Comparison of ENCODE assay signal across 27 cellular contexts in the genomic region with DNA sequence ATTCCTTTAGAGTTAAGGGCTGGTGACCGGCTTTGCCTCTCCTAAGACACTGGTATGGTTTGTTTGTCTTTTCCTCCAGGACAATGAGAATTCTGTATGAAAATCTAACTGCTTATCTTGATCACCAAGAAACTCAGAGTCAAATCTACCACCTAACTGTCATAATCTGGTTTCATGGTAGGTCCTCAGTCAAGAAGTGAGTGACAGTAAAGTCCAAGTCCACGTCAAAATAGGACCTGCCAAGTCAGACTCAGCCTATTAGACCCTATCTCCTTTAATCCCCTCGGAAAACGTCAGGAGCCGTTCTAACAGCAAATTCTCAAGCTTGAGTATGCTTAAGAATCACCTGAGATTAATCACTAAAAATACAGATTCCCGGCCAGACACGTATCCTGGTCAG. TPM values are rescaled to one million over a fixed set of nuclear protein-coding genes. Genes with fewer than 3 reads are reported as not detected.
"Had no signal": no experiment of that assay in that cellular context is flagged by ENCODE, and none has a peak within 500 bp of the region (broad histone marks: within the 10 kb centered on the region; RNA-seq: fewer than 3 reads in every experiment).

No MANE protein-coding gene starts in this region.

- H3K27me3 ChIP-seq: ascending aorta, brain microvascular endothelial cell, esophagus muscularis mucosa, hepatocyte, sigmoid colon, vagina had no signal

- H3K4me1 ChIP-seq: ascending aorta, esophagus muscularis mucosa, left lung had no signal

- H3K9me3 ChIP-seq: ascending aorta, esophagus muscularis mucosa, left lung, sigmoid colon, thoracic aorta, vagina had no signal

- H3K4me3 Mint-ChIP-seq: stimulated activated naive B cell treated with anti-CD40 and anti-IgM and Interleukin-4, amounts not matched to agents 10 μg/mL and 1 μg/mL and 100 μg/mL, for 72 hours; type B pancreatic cell had no signal

- H3K36me3 ChIP-seq: ascending aorta, brain microvascular endothelial cell, esophagus muscularis mucosa, left lung, sigmoid colon, thoracic aorta, vagina had no signal

- H3K36me3 Mint-ChIP-seq: natural killer cell; stimulated activated naive B cell treated with anti-CD40 and anti-IgM and Interleukin-4, amounts not matched to agents 10 μg/mL and 1 μg/mL and 100 μg/mL, for 72 hours; type B pancreatic cell had no signal

- ATAC-seq: left lung, SK-N-SH treated with all-trans-retinoic acid at 6 μM for 48 hours had no signal

- H3K27me3 Mint-ChIP-seq: progenitor cell of endocrine pancreas, type B pancreatic cell had no signal

- H3K27ac Mint-ChIP-seq: natural killer cell; progenitor cell of endocrine pancreas; stimulated activated naive B cell treated with anti-CD40 and anti-IgM and Interleukin-4, amounts not matched to agents 10 μg/mL and 1 μg/mL and 100 μg/mL, for 72 hours; type B pancreatic cell had no signal

- H3K9me3 Mint-ChIP-seq: natural killer cell, type B pancreatic cell had no signal

- H3K4me3 ChIP-seq: ascending aorta, esophagus muscularis mucosa, hepatocyte, left lung, lung, sigmoid colon, smooth muscle cell, thoracic aorta, vagina had no signal

- DNase-seq: activated CD4-positive, alpha-beta T cell treated with anti-CD3 and anti-CD28 coated beads, Interleukin-2, amount 50 U/mL, for 1 hour; brain microvascular endothelial cell; caudate nucleus; glutamatergic neuron; kidney glomerular epithelial cell; left lung; natural killer cell; retina; sigmoid colon; stimulated activated CD4-positive, alpha-beta T cell treated with anti-CD3 and anti-CD28 coated beads, Interleukin-15, amount 100 ng/mL, for 24 hours; stimulated activated naive B cell treated with anti-CD40 and anti-IgM and Interleukin-4, amounts not matched to agents 10 μg/mL and 1 μg/mL and 100 μg/mL, for 72 hours; T-helper 9 cell had no signal

- H3K27ac ChIP-seq: ascending aorta, brain microvascular endothelial cell, esophagus muscularis mucosa, hepatocyte, left lung, sigmoid colon, thoracic aorta, vagina had no signal

RNA-seq across cellular contexts. Expression of gene C7orf33, which starts 37.4 kb away (rescaled TPM):
- total RNA-seq: ascending aorta, dermis microvascular lymphatic vessel endothelial cell, esophagus muscularis mucosa, frontal cortex, hepatocyte, left lung, lung, mesenteric fat pad, natural killer cell, osteocyte, progenitor cell of endocrine pancreas, sigmoid colon, smooth muscle cell, thoracic aorta, vagina had no signal
- polyA plus RNA-seq: adipose tissue, hepatocyte, lung, sigmoid colon, smooth muscle cell had no signal
